Comparison of ENCODE assay signal across 8 cellular contexts in the genomic region with DNA sequence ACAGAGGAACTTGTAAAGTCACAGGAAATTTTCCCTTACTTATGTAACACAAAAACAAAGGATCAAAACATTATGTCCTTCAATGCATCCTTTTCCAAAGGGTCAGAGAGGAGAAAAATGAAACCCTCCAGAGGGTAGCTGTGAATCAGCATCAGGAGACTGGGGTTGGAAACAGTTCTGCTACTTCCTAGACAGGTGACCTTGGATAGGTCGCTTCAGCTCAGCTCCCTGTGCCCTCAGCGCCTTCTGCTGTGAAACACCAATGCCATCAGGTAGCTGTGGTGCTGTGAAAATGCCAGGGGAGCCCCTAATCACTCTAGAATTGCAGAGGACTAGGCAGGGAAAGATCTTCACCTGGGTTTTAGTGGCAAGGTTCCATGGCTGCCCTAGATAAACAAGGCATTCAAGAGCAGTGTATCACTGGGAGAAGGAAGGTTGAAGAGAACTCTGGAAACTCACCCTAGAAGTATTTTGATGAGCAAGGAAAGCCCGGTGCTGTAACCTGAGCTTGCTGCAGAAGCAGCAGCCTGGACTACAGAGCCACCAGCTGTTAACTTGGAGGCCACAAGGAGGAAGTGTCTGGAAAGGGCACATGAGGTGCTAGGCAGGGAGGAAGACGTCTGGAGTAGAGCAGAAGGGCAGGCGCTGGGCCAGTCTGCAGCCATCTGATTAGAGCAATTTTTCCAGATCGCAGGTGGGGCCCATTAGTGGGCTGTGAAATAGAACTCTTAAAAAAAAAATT.
DNase-seq lines count a peak whose midpoint lies in the region; TF ChIP-seq lines count a peak whose summit lies in the region.

No MANE protein-coding gene starts in this region.

- H3K4me1 ChIP-seq in left ventricle myocardium inferior = peaks cover 65% of the 10 kb centered on the region
- H3K4me1 ChIP-seq in spleen = peaks cover 0 to 45% (median 21%) of the 10 kb centered on the region in 6 donors

- DNase-seq in AG09319 (ENCODE audit: extremely low read depth, low read depth) (peak; percentile 80), KBM-7 (peak; percentile 74), WERI-Rb-1 (peak; percentile 91), left ventricle myocardium inferior (no peak), spleen (no peak), GOT3 (lab: John Stamatoyannopoulos, UW) (no peak), GM10266 (ENCODE audit: extremely low spot score) (no peak)
- DNase-seq in effector CD4-positive, alpha-beta T cell = no peak

- no peak for TF ChIP-seq POLR2A in spleen (IDR thresholded peaks at IDR 0.05)

- WGBS in spleen, 5 donors = 41 to 58% (median 50%) methylated on average over 6 of the region's 6 CpGs

- intact Hi-C loops in left ventricle myocardium inferior (cut with micrococcal nuclease) (no loop called here), spleen (cut with DNase I; ENCODE audit: low total_unique reads) (no loop called here)

- no peaks in the 10 kb centered on the region for H3K9me3 ChIP-seq in WERI-Rb-1 (ENCODE audit: severe bottlenecking)
- no peaks in the 10 kb centered on the region for H3K9me3 ChIP-seq in left ventricle myocardium inferior (replicated peaks)
- H3K9me3 ChIP-seq in spleen = no peaks in the 10 kb centered on the region

- H3K4me3 ChIP-seq in WERI-Rb-1 (ENCODE audit: low read depth, low read length) = no peak overlapping the region
- H3K4me3 ChIP-seq in left ventricle myocardium inferior = no peak overlapping the region
- no peak overlapping the region for H3K4me3 ChIP-seq in spleen

- in situ Hi-C loops in KBM-7 (cut with MboI; ENCODE audit: low pct_unique_long_range_greater_than_20kb, low sequenced_read_pairs) = no loop called here

- peak overlapping the region; percentile 60 for H3K27ac ChIP-seq in WERI-Rb-1
- H3K27ac ChIP-seq in left ventricle myocardium inferior (replicated peaks) = peak overlapping the region; percentile 70
- H3K27ac ChIP-seq in spleen = peak overlapping the region in 6 of 8 donors; percentile 23 to 60 (median 45)

- H3K36me3 ChIP-seq in WERI-Rb-1 = peaks cover 2% of the 10 kb centered on the region; the same call in 1 of the 2 replicates
- peaks cover 10% of the 10 kb centered on the region for H3K36me3 ChIP-seq in left ventricle myocardium inferior
- peaks cover 0 to 100% (median 35%) of the 10 kb centered on the region in 6 donors for H3K36me3 ChIP-seq in spleen

- no peaks in the 10 kb centered on the region for H3K27me3 ChIP-seq in WERI-Rb-1 (ENCODE audit: insufficient read depth, low read depth, severe bottlenecking)
- H3K27me3 ChIP-seq in left ventricle myocardium inferior (ENCODE audit: low read depth) = no peaks in the 10 kb centered on the region
- no peaks in the 10 kb centered on the region for H3K27me3 ChIP-seq in spleen (replicated peaks in 1 of 7)

- TF ChIP-seq CTCF in AG09319 (IDR thresholded peaks at IDR 0.05; ENCODE audit: low read depth, low read length) (peak; percentile 52), WERI-Rb-1 (IDR thresholded peaks at IDR 0.05; ENCODE audit: low read depth, low read length) (peak; percentile 40; the same call in 1 of the 2 replicates), left ventricle myocardium inferior (IDR thresholded peaks at IDR 0.05; ENCODE audit: borderline replicate concordance) (no peak), spleen (IDR thresholded peaks at IDR 0.05 in 8 of 11, conservative IDR thresholded peaks at IDR 0.05 in 3 of 11) (no peak), GM10266 (IDR thresholded peaks at IDR 0.05; ENCODE audit: control insufficient read depth, insufficient read depth, low read depth, missing control alignments) (no peak)

Comparison
In these comparisons a context has a peak if more than half of its experiments do, and no peak if none do; other contexts are left out.
1. DNase-seq: peak in AG09319 (single experiment), KBM-7 (single experiment) and WERI-Rb-1 (single experiment); none in left ventricle myocardium inferior (single experiment), spleen (single experiment), GOT3 (single experiment), effector CD4-positive, alpha-beta T cell (single experiment) and GM10266 (single experiment).
2. CTCF ChIP-seq: peak in AG09319 (single experiment) and WERI-Rb-1 (single experiment); none in left ventricle myocardium inferior (single experiment), spleen (0 of 11) and GM10266 (single experiment).
3. Peak in every context shown above with its lines, with median percentiles within 50 percentile points of each other: H3K27ac ChIP-seq.